8 cellular contexts compared by ENCODE assay signal in genomic region chr18:45774065-45774521, GRCh38. TPM values are rescaled to one million over a fixed set of nuclear protein-coding genes. Genes with fewer than 3 reads are reported as not detected.
A peak's percentile ranks its signal among the peaks of the same experiment; 100 is the strongest.
DNase-seq lines count a peak whose midpoint lies in the region; ATAC-seq and TF ChIP-seq lines count a peak whose summit lies in the region.

No MANE protein-coding gene starts in this region.

- no peaks in the 10 kb centered on the region for H3K23me2 ChIP-seq in H9 (ENCODE audit: insufficient read length, low read depth, low read length, poor library complexity, severe bottlenecking)

- peak overlapping the region in 7 of 8 donors; percentile 7 to 77 (median 38) for H3K27ac Mint-ChIP-seq in CD8-positive, alpha-beta memory T cell
- no peak overlapping the region for H3K27ac Mint-ChIP-seq in H9

- no peaks in the 10 kb centered on the region for H3K27me3 ChIP-seq in CD8-positive, alpha-beta memory T cell (ENCODE audit: insufficient read depth, low read length, poor library complexity, severe bottlenecking)
- no peaks in the 10 kb centered on the region for H3K27me3 ChIP-seq in H9 (ENCODE audit: insufficient read depth, low read length)

- ATAC-seq in GM21723 (IDR thresholded peaks at IDR 0.05; ENCODE audit: unreplicated experiment) (peak; percentile 48), GM19455 (IDR thresholded peaks at IDR 0.05; ENCODE audit: unreplicated experiment) (no peak)

- peak in 1 of 5 donors; percentile 39 for DNase-seq in CD8-positive, alpha-beta memory T cell
- DNase-seq in NCI-H2196 (lab: John Stamatoyannopoulos, UW; ENCODE audit: unreplicated experiment): peak; percentile 78
- DNase-seq in fibroblast of pulmonary artery (ENCODE audit: low read depth): peak; percentile 60
- DNase-seq in caudate nucleus (lab: John Stamatoyannopoulos, UW): no peak
- no peak for DNase-seq in H9
- DNase-seq in C1 segment of cervical spinal cord (lab: John Stamatoyannopoulos, UW): no peak

- H3K79me2 ChIP-seq in H9 (ENCODE audit: insufficient read depth, low read length): no peaks in the 10 kb centered on the region

- CTCF ChIA-PET in CD8-positive, alpha-beta memory T cell (lab: Charles Lee): no interaction called here

- H3K4me1 ChIP-seq in CD8-positive, alpha-beta memory T cell (ENCODE audit: insufficient read depth, low read length): peaks cover 19% of the 10 kb centered on the region
- H3K4me1 ChIP-seq in H9 (ENCODE audit: insufficient read depth, low read length): no peaks in the 10 kb centered on the region

- H2BK120ac ChIP-seq in H9 (ENCODE audit: low read depth, low read length, poor library complexity, severe bottlenecking): no peak overlapping the region

- H3K79me1 ChIP-seq in H9 (ENCODE audit: insufficient read depth, low read depth, low read length, poor library complexity, severe bottlenecking): no peaks in the 10 kb centered on the region

- no peaks in the 10 kb centered on the region for H3K36me3 ChIP-seq in CD8-positive, alpha-beta memory T cell (ENCODE audit: insufficient read depth, low read length)

- H3K56ac ChIP-seq in H9 (ENCODE audit: insufficient read length, low read depth, low read length): no peak overlapping the region

- no peak overlapping the region for H3K9ac ChIP-seq in H9 (ENCODE audit: extremely low read depth, insufficient read length, low read length)

- H2BK5ac ChIP-seq in H9 (ENCODE audit: insufficient read length, low read length): no peak overlapping the region

- no peaks in the 10 kb centered on the region for H3K9me3 Mint-ChIP-seq in CD8-positive, alpha-beta memory T cell
- peaks cover 0 to 2% of the 10 kb centered on the region in 2 experiments; a peak in 1 of 5 replicates for H3K9me3 Mint-ChIP-seq in H9

- H2BK20ac ChIP-seq in H9 (ENCODE audit: low read depth, low read length, poor library complexity, severe bottlenecking): no peak overlapping the region

- no peak overlapping the region for H3K27ac ChIP-seq in CD8-positive, alpha-beta memory T cell (ENCODE audit: low read depth, low read length)
- H3K27ac ChIP-seq in caudate nucleus (ENCODE audit: low read depth, low read length) (no peak overlapping the region), H9 (ENCODE audit: insufficient read length, low read depth, low read length) (no peak overlapping the region)

- H3K4me2 ChIP-seq in H9 (ENCODE audit: insufficient read depth, insufficient read length, low read length): no peak overlapping the region

- H2AFZ ChIP-seq in H9 (ENCODE audit: low read length): no peak overlapping the region

- no peak overlapping the region for H4K8ac ChIP-seq in H9 (replicated peaks; ENCODE audit: insufficient read length, low read depth, low read length)

- H4K91ac ChIP-seq in H9 (ENCODE audit: insufficient read length, low read depth, low read length): no peak overlapping the region

- H3T11ph ChIP-seq in H9 (ENCODE audit: low read length): no peak overlapping the region

- H4K20me1 ChIP-seq in H9 (ENCODE audit: control insufficient read depth, insufficient read depth, insufficient read length): no peaks in the 10 kb centered on the region

- H3K4me3 ChIP-seq in CD8-positive, alpha-beta memory T cell (ENCODE audit: low read length): no peak overlapping the region
- H3K4me3 ChIP-seq in fibroblast of pulmonary artery (replicated peaks; ENCODE audit: low read depth, low read length): no peak overlapping the region

- H3K4ac ChIP-seq in H9 (ENCODE audit: low read depth, low read length): no peak overlapping the region

- peaks cover 11 to 15% of the 10 kb centered on the region in 2 donors for H3K27me3 Mint-ChIP-seq in CD8-positive, alpha-beta memory T cell
- no peaks in the 10 kb centered on the region; the same call in 1 of the 2 replicates for H3K27me3 Mint-ChIP-seq in H9 (ENCODE audit: low read depth)

- H2BK12ac ChIP-seq in H9 (ENCODE audit: insufficient read length, low read depth, low read length): no peak overlapping the region

- no peaks in the 10 kb centered on the region for H3K9me3 ChIP-seq in CD8-positive, alpha-beta memory T cell (ENCODE audit: low read length)
- no peaks in the 10 kb centered on the region for H3K9me3 ChIP-seq in H9 (ENCODE audit: control insufficient read depth, low read depth, low read length)

- H3K23ac ChIP-seq in H9 (ENCODE audit: insufficient read length, low read depth, low read length): no peak overlapping the region

- H2AK5ac ChIP-seq in H9 (ENCODE audit: insufficient read length, low read length): no peak overlapping the region

- peaks cover 0 to 4% (median 0%) of the 10 kb centered on the region in 3 donors for H3K36me3 Mint-ChIP-seq in CD8-positive, alpha-beta memory T cell
- H3K36me3 Mint-ChIP-seq in H9 (ENCODE audit: insufficient read depth in 1 of 3, low read depth in 3 of 3): peaks cover 0 to 2% (median 0%) of the 10 kb centered on the region in 3 experiments; a peak in 3 of 7 replicates

- no peak overlapping the region for H2BK15ac ChIP-seq in H9 (ENCODE audit: low read depth, low read length)

- H4K5ac ChIP-seq in H9 (ENCODE audit: insufficient read length, low read depth, low read length): no peak overlapping the region

- H3K4me1 Mint-ChIP-seq in CD8-positive, alpha-beta memory T cell: peaks cover 46 to 52% (median 47%) of the 10 kb centered on the region in 3 donors
- peaks cover 5 to 13% of the 10 kb centered on the region in 2 experiments; a peak in 3 of 4 replicates for H3K4me1 Mint-ChIP-seq in H9

- no peak for TF ChIP-seq CTCF in fibroblast of pulmonary artery (IDR thresholded peaks at IDR 0.05; ENCODE audit: low read length, missing control alignments)
- no peak for TF ChIP-seq CTCF in H9 (conservative IDR thresholded peaks at IDR 0.05)

- H3K18ac ChIP-seq in H9 (ENCODE audit: insufficient read length, low read depth, low read length): no peak overlapping the region

- peak overlapping the region; percentile 2 to 86 (median 82) for H3K4me3 Mint-ChIP-seq in CD8-positive, alpha-beta memory T cell
- H3K4me3 Mint-ChIP-seq in H9: no peak overlapping the region; a peak in 1 of 5 replicates

- H3K14ac ChIP-seq in H9 (ENCODE audit: insufficient read depth, low read length): no peak overlapping the region

- POLR2A ChIA-PET in CD8-positive, alpha-beta memory T cell (lab: Charles Lee): no interaction called here

RNA-seq across cellular contexts. Expression of gene SLC14A1, which starts 50.1 kb away (rescaled TPM):
- 1 to 10 TPM; 2.3 to 3.6 TPM for total RNA-seq in CD8-positive, alpha-beta memory T cell
- 3.8 TPM for polyA plus RNA-seq in CD8-positive, alpha-beta memory T cell
- total RNA-seq in H9 (2021): not detected in 2 replicates

RNA-seq across cellular contexts. Expression of gene SIGLEC15, which starts 51.4 kb away (rescaled TPM):
- not detected for total RNA-seq in CD8-positive, alpha-beta memory T cell
- 0.07 TPM for polyA plus RNA-seq in CD8-positive, alpha-beta memory T cell
- 0.13 TPM in 2 replicates for total RNA-seq in H9 (2021)

Comparison
In these comparisons a context has a peak if more than half of its experiments do, and no peak if none do; other contexts are left out.
1. DNase-seq: peak in NCI-H2196 (single experiment) and fibroblast of pulmonary artery (single experiment); none in caudate nucleus (0 of 61), H9 (single experiment) and C1 segment of cervical spinal cord (0 of 14).
2. H3K27ac Mint-ChIP-seq: peak in CD8-positive, alpha-beta memory T cell (7 of 8); none in H9 (0 of 3).
3. H3K4me3 Mint-ChIP-seq: peak in CD8-positive, alpha-beta memory T cell (7 of 7); none in H9 (0 of 2).